In genomic region chr1:13813398-13814012, GRCh38 we compare ENCODE assay signal across 8 cellular contexts.
A peak's percentile ranks its signal among the peaks of the same experiment; 100 is the strongest.
DNase-seq lines count a peak whose midpoint lies in the region; ATAC-seq and TF ChIP-seq lines count a peak whose summit lies in the region.

No MANE protein-coding gene starts in this region.

- H3K9ac ChIP-seq in OCI-LY3 (ENCODE audit: low read length), result no peak overlapping the region

- H4K20me1 ChIP-seq in OCI-LY3 (ENCODE audit: insufficient read depth, low read length), result peaks cover 28% of the 10 kb centered on the region

- H3K36me3 ChIP-seq in OCI-LY3 (replicated peaks; ENCODE audit: low read depth, low read length), result peaks cover 10% of the 10 kb centered on the region

- H3K4me1 ChIP-seq in OCI-LY3 (ENCODE audit: low read length), result peaks cover 10% of the 10 kb centered on the region; the same call in 1 of the 2 replicates

- peak; percentile 65 for TF ChIP-seq CTCF in OCI-LY3 (IDR thresholded peaks at IDR 0.05; ENCODE audit: low read depth, low read length)

- no peak overlapping the region for H3K4me3 ChIP-seq in OCI-LY3 (ENCODE audit: low read length)

- no peaks in the 10 kb centered on the region for H3K27me3 ChIP-seq in OCI-LY3 (ENCODE audit: low read depth, low read length)

- H2AFZ ChIP-seq in OCI-LY3 (ENCODE audit: low read depth, low read length), result no peak overlapping the region

- no peaks in the 10 kb centered on the region for H3K79me2 ChIP-seq in OCI-LY3 (ENCODE audit: low read length)

- DNase-seq in D341Med (ENCODE audit: low spot score) (peak; percentile 62), iPS-NIHi7 (ENCODE audit: extremely low spot score) (peak; percentile 86)
- peak; percentile 15 to 41 (median 34) for DNase-seq in activated naive CD4-positive, alpha-beta T cell (lab: John Stamatoyannopoulos, UW)
- peak; percentile 29 to 55 (median 41) for DNase-seq in stimulated activated CD4-positive, alpha-beta T cell treated with anti-CD3 and anti-CD28 coated beads, TNF-alpha, amount 100 ng/mL, for 48 hours (ENCODE audit: low read depth in 3 of 3)

- no peaks in the 10 kb centered on the region for H3K9me3 ChIP-seq in OCI-LY3 (ENCODE audit: insufficient read depth, low read length)

- H3K27ac ChIP-seq in OCI-LY3 (ENCODE audit: low read length), result no peak overlapping the region

- no peak overlapping the region for H3K4me2 ChIP-seq in OCI-LY3 (ENCODE audit: low read length)

- no peak for ATAC-seq in GM21390 (IDR thresholded peaks at IDR 0.05; ENCODE audit: unreplicated experiment)
- ATAC-seq in GM19463 (IDR thresholded peaks at IDR 0.05; ENCODE audit: unreplicated experiment), result no peak
- no peak for ATAC-seq in HG03571 (IDR thresholded peaks at IDR 0.05; ENCODE audit: unreplicated experiment)

Comparison
In these comparisons a context has a peak if more than half of its experiments do, and no peak if none do; other contexts are left out.
1. DNase-seq: peak in every context shown above with its lines; median percentile 86 in iPS-NIHi7; 62 in D341Med; 41 in stimulated activated CD4-positive, alpha-beta T cell treated with anti-CD3 and anti-CD28 coated beads, TNF-alpha, amount 100 ng/mL, for 48 hours; 34 in activated naive CD4-positive, alpha-beta T cell.